In the genomic region with DNA sequence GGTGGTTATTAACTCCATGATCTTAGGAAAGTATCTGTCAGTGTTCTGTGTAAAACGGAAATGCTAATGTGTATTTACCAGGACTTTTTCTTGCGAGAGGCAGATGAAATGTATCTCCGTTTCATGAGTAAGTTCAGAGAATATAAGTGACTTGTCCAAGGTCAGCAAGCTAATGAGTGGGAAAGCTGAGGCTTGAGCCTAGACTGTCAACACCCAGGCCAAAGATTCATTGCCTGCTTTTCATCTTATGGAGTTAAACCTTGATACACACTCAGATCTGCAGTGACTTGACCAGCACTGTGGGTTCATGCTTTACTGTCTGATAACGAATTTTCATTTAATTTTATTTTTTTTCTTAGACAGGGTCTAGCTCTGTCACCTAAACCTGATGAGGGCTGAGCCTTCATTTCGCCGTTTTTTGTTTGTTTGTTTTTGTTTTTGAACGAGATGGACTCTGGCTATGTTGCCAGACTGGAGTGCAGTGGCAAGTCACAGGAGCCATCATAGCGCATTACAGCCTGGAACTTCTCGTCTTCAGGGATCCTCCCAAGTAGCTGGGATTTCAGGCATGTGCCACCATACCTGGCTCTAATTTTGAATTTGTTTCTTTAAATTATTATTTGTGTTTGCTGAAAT, we compare ENCODE assay signal across 8 cellular contexts. TPM values are rescaled to one million over a fixed set of nuclear protein-coding genes. Genes with fewer than 3 reads are reported as not detected.
DNase-seq lines count a peak whose midpoint lies in the region; ATAC-seq, FAIRE-seq and TF ChIP-seq lines count a peak whose summit lies in the region.

No MANE protein-coding gene starts in this region.

- H3K9me3 Mint-ChIP-seq in activated T-cell treated with anti-CD3 and anti-CD28 coated beads, Interleukin-2, amount 50 U/mL, for 72 hours = no peaks in the 10 kb centered on the region

- no peaks in the 10 kb centered on the region for H3K27me3 Mint-ChIP-seq in activated T-cell treated with anti-CD3 and anti-CD28 coated beads, Interleukin-2, amount 50 U/mL, for 72 hours (ENCODE audit: low read depth)

- peaks cover 47% of the 10 kb centered on the region for H3K4me1 Mint-ChIP-seq in activated T-cell treated with anti-CD3 and anti-CD28 coated beads, Interleukin-2, amount 50 U/mL, for 72 hours (ENCODE audit: low read depth)

- 52 to 56% (median 54%) methylated on average over 9 of the region's 9 CpGs for WGBS in adrenal gland, 4 donors
- 2% methylated on average over 9 of the region's 9 CpGs for WGBS in HepG2 (ENCODE audit: low lambda C conversion rate)
- 80 to 83% methylated on average over 9 of the region's 9 CpGs for WGBS in thyroid gland, 2 donors

- no peak for DNase-seq in activated T-cell treated with anti-CD3 and anti-CD28 coated beads, Interleukin-2, amount 50 U/mL, for 72 hours
- no peak for DNase-seq in activated T-cell treated with anti-CD3 and anti-CD28 coated beads, Interleukin-2, amount 50 U/mL, for 1 hour
- DNase-seq in adrenal gland (no peak), HepG2 (ENCODE audit: low spot score) (no peak), thyroid gland (no peak), DMS 273 treated with DMSO at 0.1 percent for 48 hours (lab: John Stamatoyannopoulos, UW) (no peak), SW 1271 (lab: John Stamatoyannopoulos, UW) (no peak)

- TF ChIP-seq POLR2A in adrenal gland (IDR thresholded peaks at IDR 0.05) = no peak
- TF ChIP-seq POLR2A in HepG2 (IDR thresholded peaks at IDR 0.05; ENCODE audit: insufficient read depth in 1 of 2, low read depth in 2 of 2, low read length in 2 of 2) = no peak
- TF ChIP-seq POLR2A in thyroid gland (IDR thresholded peaks at IDR 0.05) = no peak

- no peak for TF ChIP-seq CTCF in adrenal gland (IDR thresholded peaks at IDR 0.05)
- no peak for TF ChIP-seq CTCF in HepG2 (CRISPR knock-in tag; IDR thresholded peaks at IDR 0.05)
- TF ChIP-seq CTCF in thyroid gland (IDR thresholded peaks at IDR 0.05) = no peak

- CTCF ChIA-PET in HepG2 (lab: Yijun Ruan, JAX; ENCODE audit: low intra/inter-chr PET ratio, low total read pairs) = no interaction called here

- ATAC-seq in activated T-cell treated with anti-CD3 and anti-CD28 coated beads, Interleukin-2, amount 50 U/mL, for 72 hours (replicated peaks in 1 of 2) = no peak
- peak; percentile 12 for ATAC-seq in HepG2
- ATAC-seq in HG02870 (IDR thresholded peaks at IDR 0.05; ENCODE audit: unreplicated experiment) = no peak

- H3K4me3 Mint-ChIP-seq in activated T-cell treated with anti-CD3 and anti-CD28 coated beads, Interleukin-2, amount 50 U/mL, for 72 hours = peak overlapping the region; percentile 95 to 98

- H3K9me3 ChIP-seq in adrenal gland (replicated peaks in 1 of 3) = no peaks in the 10 kb centered on the region
- no peaks in the 10 kb centered on the region for H3K9me3 ChIP-seq in HepG2 (ENCODE audit: low read length)
- H3K9me3 ChIP-seq in thyroid gland = no peaks in the 10 kb centered on the region

- H3K36me3 Mint-ChIP-seq in activated T-cell treated with anti-CD3 and anti-CD28 coated beads, Interleukin-2, amount 50 U/mL, for 72 hours (ENCODE audit: insufficient read depth in 2 of 2) = peaks cover 20 to 21% of the 10 kb centered on the region in 2 donors

- H3K4me3 ChIP-seq in adrenal gland (peak overlapping the region in 3 of 4 donors; percentile 52 to 87 (median 85)), HepG2 (replicated peaks in 1 of 3; ENCODE audit: insufficient read depth in 1 of 3, low read depth in 2 of 3, low read length in 3 of 3) (peak overlapping the region; percentile 72 to 79 (median 77)), thyroid gland (replicated peaks in 1 of 3) (peak overlapping the region in 2 of 3 donors; percentile 90 to 98)

- peak overlapping the region; percentile 57 for H2AFZ ChIP-seq in HepG2 (ENCODE audit: low read length)

- peak overlapping the region; percentile 88 for H3K9ac ChIP-seq in HepG2 (ENCODE audit: insufficient read depth, low read depth, low read length)

- no TSS peak for BruUV-seq in HepG2 (replicated peaks; lab: Mats Ljungman, UMichigan)

- peak overlapping the region; percentile 91 for H3K27ac Mint-ChIP-seq in activated T-cell treated with anti-CD3 and anti-CD28 coated beads, Interleukin-2, amount 50 U/mL, for 72 hours

- H3K27me3 ChIP-seq in adrenal gland = no peaks in the 10 kb centered on the region
- no peaks in the 10 kb centered on the region for H3K27me3 ChIP-seq in HepG2 (ENCODE audit: control insufficient read depth in 1 of 2, insufficient read depth in 2 of 2, low read length in 2 of 2)
- H3K27me3 ChIP-seq in thyroid gland = no peaks in the 10 kb centered on the region

- POLR2A ChIA-PET in HepG2 (lab: Yijun Ruan, JAX) = interaction anchor here (1.0 to 4.4 kb wide), 15 partner anchors 9 to 363 kb away, joined by 3 to 209 read pairs (median 8); a partner anchor contains a TSS

- in situ Hi-C loops in HepG2 (cut with HindIII; ENCODE audit: extremely low pct_ligation_motif_present, low pct_unique_long_range_greater_than_20kb) = no loop called here

- no peak for TF ChIP-seq EP300 in HepG2 (IDR thresholded peaks at IDR 0.05; ENCODE audit: low read depth in 2 of 2, low read length in 2 of 2)
- TF ChIP-seq EP300 in HepG2 (CRISPR knock-in tag; IDR thresholded peaks at IDR 0.05; ENCODE audit: borderline replicate concordance) = no peak

- no peak for TF ChIP-seq RAD21 in HepG2 (CRISPR knock-in tag; IDR thresholded peaks at IDR 0.05)

- peaks cover 16% of the 10 kb centered on the region for H3K79me2 ChIP-seq in HepG2 (ENCODE audit: insufficient read depth, low read length)

- H3K36me3 ChIP-seq in adrenal gland (replicated peaks in 1 of 2) (peaks cover 0 to 45% of the 10 kb centered on the region in 2 donors), HepG2 (replicated peaks in 1 of 2; ENCODE audit: control insufficient read depth in 1 of 2, insufficient read depth in 2 of 2, low read length in 2 of 2) (peaks cover 1 to 19% of the 10 kb centered on the region in 2 experiments), thyroid gland (peaks cover 20 to 22% of the 10 kb centered on the region in 2 donors)

- peak overlapping the region; percentile 97 for H3K4me2 ChIP-seq in HepG2 (ENCODE audit: low read depth, low read length)

- peak; percentile 15 for FAIRE-seq in HepG2 (lab: Jason Lieb, UNC)

- H3K27ac ChIP-seq in adrenal gland (peak overlapping the region in 4 of 5 donors; percentile 86 to 93 (median 91)), HepG2 (ENCODE audit: extremely low read length, insufficient read depth, low read length) (peak overlapping the region; percentile 88), thyroid gland (peak overlapping the region in 2 of 3 donors; percentile 90 to 94)

- no peaks in the 10 kb centered on the region for H4K20me1 ChIP-seq in HepG2 (ENCODE audit: insufficient read depth, low read length)

- H3K4me1 ChIP-seq in adrenal gland (replicated peaks in 1 of 2) = peaks cover 17 to 18% of the 10 kb centered on the region in 2 donors
- H3K4me1 ChIP-seq in HepG2 (ENCODE audit: insufficient read depth, low read length) = peaks cover 25% of the 10 kb centered on the region
- peaks cover 13 to 14% of the 10 kb centered on the region in 2 donors for H3K4me1 ChIP-seq in thyroid gland

- intact Hi-C loops in adrenal gland (cut with DNase I) (no loop called here), HepG2 (cut with micrococcal nuclease; ENCODE audit: unreplicated experiment) (loop anchor here (1.0 kb wide), 1 partner anchor 8 kb away; a partner anchor contains a TSS), thyroid gland (cut with DNase I) (no loop called here)

RNA-seq across cellular contexts. Expression of a gene that starts 0.9 kb away (rescaled TPM):
- 100 to 1,000 TPM; 130 to 133 TPM for total RNA-seq in activated T-cell treated with anti-CD3 and anti-CD28 coated beads, Interleukin-2, amount 50 U/mL, for 72 hours
- total RNA-seq in adrenal gland (100 to 1,000 TPM; 103 to 327 (median 179) TPM), HepG2 (2016; rRNA removed; fragmentation: Illumina TruSeq; extraction: Trizol) (66.8 and 99.2 TPM in 2 replicates), thyroid gland (100 to 1,000 TPM; 173 to 393 (median 247) TPM)
- polyA plus RNA-seq in adrenal gland (100 to 1,000 TPM in 2 of 3 donors, 10 to 100 TPM in 1; 68.3 to 144 (median 140) TPM), HepG2 (2011; rRNA removed) (90.3 and 96.7 TPM in 2 replicates)
- total RNA-seq in HepG2 (2016; cell fraction: cytosol; rRNA removed; fragmentation: Illumina TruSeq; extraction: Trizol; ENCODE audit: low read depth) = 360 and 420 TPM in 2 replicates
- 56.2 and 94.9 TPM in 2 replicates for total RNA-seq in HepG2 (2016; cell fraction: insoluble cytoplasmic fraction; rRNA removed; fragmentation: Illumina TruSeq; extraction: Trizol)
- 294 and 339 TPM in 2 replicates for total RNA-seq in HepG2 (2016; cell fraction: membrane; rRNA removed; fragmentation: Illumina TruSeq; extraction: Trizol)
- total RNA-seq in HepG2 (2016; cell fraction: nucleus; rRNA removed; fragmentation: Illumina TruSeq; extraction: Trizol) = 49.2 and 54.2 TPM in 2 replicates
- polyA plus RNA-seq in HepG2 (2011; cell fraction: cytosol; rRNA removed) = 113 and 147 TPM in 2 replicates
- polyA plus RNA-seq in HepG2 (2011; cell fraction: nucleus; rRNA removed) = 63.3 and 75.8 TPM in 2 replicates
- polyA plus RNA-seq in HepG2 (2012) = 63.8 and 72.9 TPM in 2 replicates
- 451 and 524 TPM in 2 replicates for polyA plus RNA-seq in HepG2 (2016; cell fraction: cytosol; fragmentation: Illumina TruSeq; extraction: Trizol; ENCODE audit: low read depth)
- polyA plus RNA-seq in HepG2 (2016; cell fraction: insoluble cytoplasmic fraction; fragmentation: Illumina TruSeq; extraction: Trizol; ENCODE audit: low read depth) = 64.3 and 74.6 TPM in 2 replicates
- 289 and 331 TPM in 2 replicates for polyA plus RNA-seq in HepG2 (2016; cell fraction: membrane; fragmentation: Illumina TruSeq; extraction: Trizol; ENCODE audit: low read depth)
- 87.8 and 94.9 TPM in 2 replicates for polyA plus RNA-seq in HepG2 (2016; cell fraction: nucleus; fragmentation: Illumina TruSeq; extraction: Trizol; ENCODE audit: insufficient read depth, low read depth)
- 39.7 and 118 TPM in 2 replicates for polyA minus RNA-seq in HepG2 (2011; rRNA and poly(A)+ RNA removed; ENCODE audit: low replicate concordance)
- 23.9 and 26.3 TPM in 2 replicates for polyA minus RNA-seq in HepG2 (2011; cell fraction: cytosol; rRNA and poly(A)+ RNA removed)
- polyA minus RNA-seq in HepG2 (2011; cell fraction: nucleus; rRNA and poly(A)+ RNA removed) = 16.4 and 19.4 TPM in 2 replicates

RNA-seq across cellular contexts. Expression of a gene that starts 7.7 kb away (rescaled TPM):
- 10 to 100 TPM; 33.9 to 62.7 TPM for total RNA-seq in activated T-cell treated with anti-CD3 and anti-CD28 coated beads, Interleukin-2, amount 50 U/mL, for 72 hours
- total RNA-seq in adrenal gland = 100 to 1,000 TPM in 4 of 8 donors, 10 to 100 TPM in 4; 22.9 to 165 (median 96.8) TPM
- 100 to 1,000 TPM; 152 to 328 (median 275) TPM for polyA plus RNA-seq in adrenal gland
- 24.7 and 28.7 TPM in 2 replicates for total RNA-seq in HepG2 (2016; rRNA removed; fragmentation: Illumina TruSeq; extraction: Trizol)
- total RNA-seq in HepG2 (2016; cell fraction: cytosol; rRNA removed; fragmentation: Illumina TruSeq; extraction: Trizol; ENCODE audit: low read depth) = 27.4 and 31.6 TPM in 2 replicates
- total RNA-seq in HepG2 (2016; cell fraction: insoluble cytoplasmic fraction; rRNA removed; fragmentation: Illumina TruSeq; extraction: Trizol) = 26.5 and 27.5 TPM in 2 replicates
- total RNA-seq in HepG2 (2016; cell fraction: membrane; rRNA removed; fragmentation: Illumina TruSeq; extraction: Trizol) = 29.2 and 33.6 TPM in 2 replicates
- 11.6 and 12.0 TPM in 2 replicates for total RNA-seq in HepG2 (2016; cell fraction: nucleus; rRNA removed; fragmentation: Illumina TruSeq; extraction: Trizol)
- 15.9 and 16.0 TPM in 2 replicates for polyA plus RNA-seq in HepG2 (2011; rRNA removed)
- polyA plus RNA-seq in HepG2 (2011; cell fraction: cytosol; rRNA removed) = 14.9 and 19.2 TPM in 2 replicates
- polyA plus RNA-seq in HepG2 (2011; cell fraction: nucleus; rRNA removed) = 4.3 and 4.7 TPM in 2 replicates
- polyA plus RNA-seq in HepG2 (2012) = 34.3 and 42.6 TPM in 2 replicates
- polyA plus RNA-seq in HepG2 (2016; cell fraction: cytosol; fragmentation: Illumina TruSeq; extraction: Trizol; ENCODE audit: low read depth) = 61.2 and 66.8 TPM in 2 replicates
- 52.2 and 60.0 TPM in 2 replicates for polyA plus RNA-seq in HepG2 (2016; cell fraction: insoluble cytoplasmic fraction; fragmentation: Illumina TruSeq; extraction: Trizol; ENCODE audit: low read depth)
- 55.0 and 56.4 TPM in 2 replicates for polyA plus RNA-seq in HepG2 (2016; cell fraction: membrane; fragmentation: Illumina TruSeq; extraction: Trizol; ENCODE audit: low read depth)
- 31.4 and 34.6 TPM in 2 replicates for polyA plus RNA-seq in HepG2 (2016; cell fraction: nucleus; fragmentation: Illumina TruSeq; extraction: Trizol; ENCODE audit: insufficient read depth, low read depth)
- 5.1 and 19.0 TPM in 2 replicates for polyA minus RNA-seq in HepG2 (2011; rRNA and poly(A)+ RNA removed; ENCODE audit: low replicate concordance)
- polyA minus RNA-seq in HepG2 (2011; cell fraction: cytosol; rRNA and poly(A)+ RNA removed) = 4.1 and 5.2 TPM in 2 replicates
- polyA minus RNA-seq in HepG2 (2011; cell fraction: nucleus; rRNA and poly(A)+ RNA removed) = 4.8 TPM in 2 replicates
- 10 to 100 TPM; 30.6 to 48.2 (median 38.1) TPM for total RNA-seq in thyroid gland

RNA-seq across cellular contexts. Expression of a gene that starts 10.7 kb away (rescaled TPM):
- total RNA-seq in activated T-cell treated with anti-CD3 and anti-CD28 coated beads, Interleukin-2, amount 50 U/mL, for 72 hours = 10 to 100 TPM; 13.7 to 13.9 TPM
- total RNA-seq in adrenal gland (10 to 100 TPM in 7 of 8 donors, 1 to 10 TPM in 1; 5.1 to 16.7 (median 15.0) TPM), HepG2 (2016; rRNA removed; fragmentation: Illumina TruSeq; extraction: Trizol) (7.8 and 9.9 TPM in 2 replicates), thyroid gland (10 to 100 TPM in 3 of 4 donors, 1 to 10 TPM in 1; 6.6 to 23.1 (median 17.0) TPM)
- polyA plus RNA-seq in adrenal gland (10 to 100 TPM in 2 of 3 donors, 1 to 10 TPM in 1; 6.3 to 21.8 (median 19.0) TPM), HepG2 (2011; rRNA removed) (17.4 and 18.7 TPM in 2 replicates)
- total RNA-seq in HepG2 (2016; cell fraction: cytosol; rRNA removed; fragmentation: Illumina TruSeq; extraction: Trizol; ENCODE audit: low read depth) = 2.6 and 3.2 TPM in 2 replicates
- total RNA-seq in HepG2 (2016; cell fraction: insoluble cytoplasmic fraction; rRNA removed; fragmentation: Illumina TruSeq; extraction: Trizol) = 8.3 and 10.7 TPM in 2 replicates
- total RNA-seq in HepG2 (2016; cell fraction: membrane; rRNA removed; fragmentation: Illumina TruSeq; extraction: Trizol) = 6.5 and 7.8 TPM in 2 replicates
- total RNA-seq in HepG2 (2016; cell fraction: nucleus; rRNA removed; fragmentation: Illumina TruSeq; extraction: Trizol) = 8.4 and 9.8 TPM in 2 replicates
- polyA plus RNA-seq in HepG2 (2011; cell fraction: cytosol; rRNA removed) = 13.1 and 18.4 TPM in 2 replicates
- 36.4 and 41.3 TPM in 2 replicates for polyA plus RNA-seq in HepG2 (2011; cell fraction: nucleus; rRNA removed)
- 9.7 and 10.7 TPM in 2 replicates for polyA plus RNA-seq in HepG2 (2012)
- 2.0 and 2.6 TPM in 2 replicates for polyA plus RNA-seq in HepG2 (2016; cell fraction: cytosol; fragmentation: Illumina TruSeq; extraction: Trizol; ENCODE audit: low read depth)
- polyA plus RNA-seq in HepG2 (2016; cell fraction: insoluble cytoplasmic fraction; fragmentation: Illumina TruSeq; extraction: Trizol; ENCODE audit: low read depth) = 8.4 and 10.9 TPM in 2 replicates
- polyA plus RNA-seq in HepG2 (2016; cell fraction: membrane; fragmentation: Illumina TruSeq; extraction: Trizol; ENCODE audit: low read depth) = 4.1 and 6.4 TPM in 2 replicates
- 15.7 and 16.0 TPM in 2 replicates for polyA plus RNA-seq in HepG2 (2016; cell fraction: nucleus; fragmentation: Illumina TruSeq; extraction: Trizol; ENCODE audit: insufficient read depth, low read depth)
- polyA minus RNA-seq in HepG2 (2011; rRNA and poly(A)+ RNA removed; ENCODE audit: low replicate concordance) = 22.4 and 31.3 TPM in 2 replicates
- polyA minus RNA-seq in HepG2 (2011; cell fraction: cytosol; rRNA and poly(A)+ RNA removed) = 5.7 and 9.4 TPM in 2 replicates
- 10.2 and 12.7 TPM in 2 replicates for polyA minus RNA-seq in HepG2 (2011; cell fraction: nucleus; rRNA and poly(A)+ RNA removed)

RNA-seq across cellular contexts. Expression of a gene that starts 12.2 kb away (rescaled TPM):
- 1,000 to 10,000 TPM; 1,821 to 1,822 TPM for total RNA-seq in activated T-cell treated with anti-CD3 and anti-CD28 coated beads, Interleukin-2, amount 50 U/mL, for 72 hours
- total RNA-seq in adrenal gland (1,000 to 10,000 TPM in 7 of 8 donors, 100 to 1,000 TPM in 1; 943 to 2,886 (median 1,497) TPM), HepG2 (2016; rRNA removed; fragmentation: Illumina TruSeq; extraction: Trizol) (3,737 and 4,047 TPM in 2 replicates), thyroid gland (1,000 to 10,000 TPM; 2,032 to 3,294 (median 2,297) TPM)
- polyA plus RNA-seq in adrenal gland (1,000 to 10,000 TPM; 3,330 to 6,436 (median 4,487) TPM), HepG2 (2011; rRNA removed) (9,964 and 10,356 TPM in 2 replicates)
- total RNA-seq in HepG2 (2016; cell fraction: cytosol; rRNA removed; fragmentation: Illumina TruSeq; extraction: Trizol; ENCODE audit: low read depth) = 7,018 and 7,793 TPM in 2 replicates
- total RNA-seq in HepG2 (2016; cell fraction: insoluble cytoplasmic fraction; rRNA removed; fragmentation: Illumina TruSeq; extraction: Trizol) = 3,754 and 4,367 TPM in 2 replicates
- 10,548 and 11,167 TPM in 2 replicates for total RNA-seq in HepG2 (2016; cell fraction: membrane; rRNA removed; fragmentation: Illumina TruSeq; extraction: Trizol)
- total RNA-seq in HepG2 (2016; cell fraction: nucleus; rRNA removed; fragmentation: Illumina TruSeq; extraction: Trizol) = 1,390 and 1,410 TPM in 2 replicates
- 3,302 and 3,959 TPM in 2 replicates for polyA plus RNA-seq in HepG2 (2011; cell fraction: cytosol; rRNA removed)
- 1,159 and 1,716 TPM in 2 replicates for polyA plus RNA-seq in HepG2 (2011; cell fraction: nucleus; rRNA removed)
- 6,362 and 9,626 TPM in 2 replicates for polyA plus RNA-seq in HepG2 (2012)
- 10,194 and 10,575 TPM in 2 replicates for polyA plus RNA-seq in HepG2 (2016; cell fraction: cytosol; fragmentation: Illumina TruSeq; extraction: Trizol; ENCODE audit: low read depth)
- polyA plus RNA-seq in HepG2 (2016; cell fraction: insoluble cytoplasmic fraction; fragmentation: Illumina TruSeq; extraction: Trizol; ENCODE audit: low read depth) = 5,061 and 5,658 TPM in 2 replicates
- 12,027 and 13,095 TPM in 2 replicates for polyA plus RNA-seq in HepG2 (2016; cell fraction: membrane; fragmentation: Illumina TruSeq; extraction: Trizol; ENCODE audit: low read depth)
- 2,852 and 3,004 TPM in 2 replicates for polyA plus RNA-seq in HepG2 (2016; cell fraction: nucleus; fragmentation: Illumina TruSeq; extraction: Trizol; ENCODE audit: insufficient read depth, low read depth)
- polyA minus RNA-seq in HepG2 (2011; rRNA and poly(A)+ RNA removed; ENCODE audit: low replicate concordance) = 343 and 788 TPM in 2 replicates
- polyA minus RNA-seq in HepG2 (2011; cell fraction: cytosol; rRNA and poly(A)+ RNA removed) = 376 and 497 TPM in 2 replicates
- polyA minus RNA-seq in HepG2 (2011; cell fraction: nucleus; rRNA and poly(A)+ RNA removed) = 262 and 417 TPM in 2 replicates

RNA-seq across cellular contexts. Expression of a gene that starts 15.1 kb away (rescaled TPM):
- 10 to 100 TPM; 86.5 to 90.7 TPM for total RNA-seq in activated T-cell treated with anti-CD3 and anti-CD28 coated beads, Interleukin-2, amount 50 U/mL, for 72 hours
- total RNA-seq in adrenal gland (100 to 1,000 TPM in 7 of 8 donors, 10 to 100 TPM in 1; 96.5 to 173 (median 118) TPM), HepG2 (2016; rRNA removed; fragmentation: Illumina TruSeq; extraction: Trizol) (47.5 and 78.4 TPM in 2 replicates), thyroid gland (100 to 1,000 TPM in 2 of 4 donors, 10 to 100 TPM in 2; 90.4 to 109 (median 99.5) TPM)
- polyA plus RNA-seq in adrenal gland (10 to 100 TPM; 29.1 to 85.1 (median 63.9) TPM), HepG2 (2011; rRNA removed) (71.2 and 80.5 TPM in 2 replicates)
- 18.4 and 21.0 TPM in 2 replicates for total RNA-seq in HepG2 (2016; cell fraction: cytosol; rRNA removed; fragmentation: Illumina TruSeq; extraction: Trizol; ENCODE audit: low read depth)
- 44.8 and 83.0 TPM in 2 replicates for total RNA-seq in HepG2 (2016; cell fraction: insoluble cytoplasmic fraction; rRNA removed; fragmentation: Illumina TruSeq; extraction: Trizol)
- 48.8 and 53.3 TPM in 2 replicates for total RNA-seq in HepG2 (2016; cell fraction: membrane; rRNA removed; fragmentation: Illumina TruSeq; extraction: Trizol)
- 62.5 and 68.3 TPM in 2 replicates for total RNA-seq in HepG2 (2016; cell fraction: nucleus; rRNA removed; fragmentation: Illumina TruSeq; extraction: Trizol)
- polyA plus RNA-seq in HepG2 (2011; cell fraction: cytosol; rRNA removed) = 85.8 and 89.3 TPM in 2 replicates
- 45.4 and 53.1 TPM in 2 replicates for polyA plus RNA-seq in HepG2 (2011; cell fraction: nucleus; rRNA removed)
- polyA plus RNA-seq in HepG2 (2012) = 45.9 and 65.4 TPM in 2 replicates
- 17.5 and 20.5 TPM in 2 replicates for polyA plus RNA-seq in HepG2 (2016; cell fraction: cytosol; fragmentation: Illumina TruSeq; extraction: Trizol; ENCODE audit: low read depth)
- 42.6 and 45.0 TPM in 2 replicates for polyA plus RNA-seq in HepG2 (2016; cell fraction: insoluble cytoplasmic fraction; fragmentation: Illumina TruSeq; extraction: Trizol; ENCODE audit: low read depth)
- polyA plus RNA-seq in HepG2 (2016; cell fraction: membrane; fragmentation: Illumina TruSeq; extraction: Trizol; ENCODE audit: low read depth) = 36.5 and 40.5 TPM in 2 replicates
- 87.4 and 101 TPM in 2 replicates for polyA plus RNA-seq in HepG2 (2016; cell fraction: nucleus; fragmentation: Illumina TruSeq; extraction: Trizol; ENCODE audit: insufficient read depth, low read depth)
- 112 and 159 TPM in 2 replicates for polyA minus RNA-seq in HepG2 (2011; rRNA and poly(A)+ RNA removed; ENCODE audit: low replicate concordance)
- 38.9 and 39.9 TPM in 2 replicates for polyA minus RNA-seq in HepG2 (2011; cell fraction: cytosol; rRNA and poly(A)+ RNA removed)
- polyA minus RNA-seq in HepG2 (2011; cell fraction: nucleus; rRNA and poly(A)+ RNA removed) = 14.5 and 19.6 TPM in 2 replicates
